ENCODE assay signal across 1 cellular context in the genomic region with DNA sequence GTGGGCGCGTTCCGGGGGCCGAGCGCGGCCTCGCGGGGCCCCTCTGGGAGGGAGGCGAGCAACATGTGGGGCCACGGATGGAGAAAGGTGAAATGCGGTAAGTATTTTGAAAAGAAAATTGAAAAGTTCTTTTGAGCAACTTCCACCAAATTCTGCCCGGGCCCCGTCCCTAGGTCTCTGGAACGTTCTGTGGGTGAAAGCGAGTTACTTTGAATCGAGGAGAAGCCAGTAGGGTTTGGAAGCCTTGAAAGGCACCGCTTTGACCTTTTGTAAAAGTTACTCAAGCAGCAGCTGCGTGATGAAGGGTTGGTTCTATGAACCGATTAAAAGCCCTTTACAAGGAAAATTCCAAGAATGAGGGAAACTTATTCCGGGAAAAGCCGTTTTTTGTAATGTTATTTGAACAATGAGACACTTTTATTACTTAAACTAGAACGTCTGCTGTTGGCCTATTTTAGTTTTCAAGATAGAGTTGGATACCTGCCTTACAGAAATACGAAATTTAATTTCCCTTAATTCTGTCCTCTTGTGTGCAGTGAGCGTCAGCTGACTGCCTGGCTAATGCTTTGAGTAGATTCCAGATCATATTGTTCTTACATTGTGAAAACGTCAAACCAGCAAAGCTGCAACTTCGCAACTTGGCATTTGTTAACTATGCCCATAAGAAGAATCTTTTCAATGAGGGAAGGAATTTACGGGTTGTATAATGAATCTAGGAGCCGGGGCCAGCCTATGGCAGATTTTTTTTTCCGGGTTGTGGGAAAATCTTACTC.
TF ChIP-seq lines count a peak whose summit lies in the region.

No MANE protein-coding gene starts in this region.

TF ChIP-seq in H1, 55 proteins besides CTCF, POLR2A, EP300 and RAD21:
- TF ChIP-seq GTF2F1 (IDR thresholded peaks at IDR 0.05; ENCODE audit: borderline replicate concordance, low read depth, low read length) (0 out of 2 replicates have a peak, but pooled peaks have one; percentile 2), GABPA (IDR thresholded peaks at IDR 0.05; ENCODE audit: borderline replicate concordance, insufficient read depth, low read length) (no peak), SIX5 (IDR thresholded peaks at IDR 0.05; ENCODE audit: low read depth, low read length) (no peak)
- TF ChIP-seq, protein P1, sequence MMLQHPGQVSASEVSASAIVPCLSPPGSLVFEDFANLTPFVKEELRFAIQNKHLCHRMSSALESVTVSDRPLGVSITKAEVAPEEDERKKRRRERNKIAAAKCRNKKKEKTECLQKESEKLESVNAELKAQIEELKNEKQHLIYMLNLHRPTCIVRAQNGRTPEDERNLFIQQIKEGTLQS (IDR thresholded peaks at IDR 0.05; ENCODE audit: insufficient read depth, low read depth, low read length) = no peak
- TF ChIP-seq, protein P2, sequence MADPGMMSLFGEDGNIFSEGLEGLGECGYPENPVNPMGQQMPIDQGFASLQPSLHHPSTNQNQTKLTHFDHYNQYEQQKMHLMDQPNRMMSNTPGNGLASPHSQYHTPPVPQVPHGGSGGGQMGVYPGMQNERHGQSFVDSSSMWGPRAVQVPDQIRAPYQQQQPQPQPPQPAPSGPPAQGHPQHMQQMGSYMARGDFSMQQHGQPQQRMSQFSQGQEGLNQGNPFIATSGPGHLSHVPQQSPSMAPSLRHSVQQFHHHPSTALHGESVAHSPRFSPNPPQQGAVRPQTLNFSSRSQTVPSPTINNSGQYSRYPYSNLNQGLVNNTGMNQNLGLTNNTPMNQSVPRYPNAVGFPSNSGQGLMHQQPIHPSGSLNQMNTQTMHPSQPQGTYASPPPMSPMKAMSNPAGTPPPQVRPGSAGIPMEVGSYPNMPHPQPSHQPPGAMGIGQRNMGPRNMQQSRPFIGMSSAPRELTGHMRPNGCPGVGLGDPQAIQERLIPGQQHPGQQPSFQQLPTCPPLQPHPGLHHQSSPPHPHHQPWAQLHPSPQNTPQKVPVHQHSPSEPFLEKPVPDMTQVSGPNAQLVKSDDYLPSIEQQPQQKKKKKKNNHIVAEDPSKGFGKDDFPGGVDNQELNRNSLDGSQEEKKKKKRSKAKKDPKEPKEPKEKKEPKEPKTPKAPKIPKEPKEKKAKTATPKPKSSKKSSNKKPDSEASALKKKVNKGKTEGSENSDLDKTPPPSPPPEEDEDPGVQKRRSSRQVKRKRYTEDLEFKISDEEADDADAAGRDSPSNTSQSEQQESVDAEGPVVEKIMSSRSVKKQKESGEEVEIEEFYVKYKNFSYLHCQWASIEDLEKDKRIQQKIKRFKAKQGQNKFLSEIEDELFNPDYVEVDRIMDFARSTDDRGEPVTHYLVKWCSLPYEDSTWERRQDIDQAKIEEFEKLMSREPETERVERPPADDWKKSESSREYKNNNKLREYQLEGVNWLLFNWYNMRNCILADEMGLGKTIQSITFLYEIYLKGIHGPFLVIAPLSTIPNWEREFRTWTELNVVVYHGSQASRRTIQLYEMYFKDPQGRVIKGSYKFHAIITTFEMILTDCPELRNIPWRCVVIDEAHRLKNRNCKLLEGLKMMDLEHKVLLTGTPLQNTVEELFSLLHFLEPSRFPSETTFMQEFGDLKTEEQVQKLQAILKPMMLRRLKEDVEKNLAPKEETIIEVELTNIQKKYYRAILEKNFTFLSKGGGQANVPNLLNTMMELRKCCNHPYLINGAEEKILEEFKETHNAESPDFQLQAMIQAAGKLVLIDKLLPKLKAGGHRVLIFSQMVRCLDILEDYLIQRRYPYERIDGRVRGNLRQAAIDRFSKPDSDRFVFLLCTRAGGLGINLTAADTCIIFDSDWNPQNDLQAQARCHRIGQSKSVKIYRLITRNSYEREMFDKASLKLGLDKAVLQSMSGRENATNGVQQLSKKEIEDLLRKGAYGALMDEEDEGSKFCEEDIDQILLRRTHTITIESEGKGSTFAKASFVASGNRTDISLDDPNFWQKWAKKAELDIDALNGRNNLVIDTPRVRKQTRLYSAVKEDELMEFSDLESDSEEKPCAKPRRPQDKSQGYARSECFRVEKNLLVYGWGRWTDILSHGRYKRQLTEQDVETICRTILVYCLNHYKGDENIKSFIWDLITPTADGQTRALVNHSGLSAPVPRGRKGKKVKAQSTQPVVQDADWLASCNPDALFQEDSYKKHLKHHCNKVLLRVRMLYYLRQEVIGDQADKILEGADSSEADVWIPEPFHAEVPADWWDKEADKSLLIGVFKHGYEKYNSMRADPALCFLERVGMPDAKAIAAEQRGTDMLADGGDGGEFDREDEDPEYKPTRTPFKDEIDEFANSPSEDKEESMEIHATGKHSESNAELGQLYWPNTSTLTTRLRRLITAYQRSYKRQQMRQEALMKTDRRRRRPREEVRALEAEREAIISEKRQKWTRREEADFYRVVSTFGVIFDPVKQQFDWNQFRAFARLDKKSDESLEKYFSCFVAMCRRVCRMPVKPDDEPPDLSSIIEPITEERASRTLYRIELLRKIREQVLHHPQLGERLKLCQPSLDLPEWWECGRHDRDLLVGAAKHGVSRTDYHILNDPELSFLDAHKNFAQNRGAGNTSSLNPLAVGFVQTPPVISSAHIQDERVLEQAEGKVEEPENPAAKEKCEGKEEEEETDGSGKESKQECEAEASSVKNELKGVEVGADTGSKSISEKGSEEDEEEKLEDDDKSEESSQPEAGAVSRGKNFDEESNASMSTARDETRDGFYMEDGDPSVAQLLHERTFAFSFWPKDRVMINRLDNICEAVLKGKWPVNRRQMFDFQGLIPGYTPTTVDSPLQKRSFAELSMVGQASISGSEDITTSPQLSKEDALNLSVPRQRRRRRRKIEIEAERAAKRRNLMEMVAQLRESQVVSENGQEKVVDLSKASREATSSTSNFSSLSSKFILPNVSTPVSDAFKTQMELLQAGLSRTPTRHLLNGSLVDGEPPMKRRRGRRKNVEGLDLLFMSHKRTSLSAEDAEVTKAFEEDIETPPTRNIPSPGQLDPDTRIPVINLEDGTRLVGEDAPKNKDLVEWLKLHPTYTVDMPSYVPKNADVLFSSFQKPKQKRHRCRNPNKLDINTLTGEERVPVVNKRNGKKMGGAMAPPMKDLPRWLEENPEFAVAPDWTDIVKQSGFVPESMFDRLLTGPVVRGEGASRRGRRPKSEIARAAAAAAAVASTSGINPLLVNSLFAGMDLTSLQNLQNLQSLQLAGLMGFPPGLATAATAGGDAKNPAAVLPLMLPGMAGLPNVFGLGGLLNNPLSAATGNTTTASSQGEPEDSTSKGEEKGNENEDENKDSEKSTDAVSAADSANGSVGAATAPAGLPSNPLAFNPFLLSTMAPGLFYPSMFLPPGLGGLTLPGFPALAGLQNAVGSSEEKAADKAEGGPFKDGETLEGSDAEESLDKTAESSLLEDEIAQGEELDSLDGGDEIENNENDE (IDR thresholded peaks at IDR 0.05; ENCODE audit: insufficient replicate concordance, low read length) = no peak
